ENCODE assay signal across 34 cellular contexts in the genomic region with DNA sequence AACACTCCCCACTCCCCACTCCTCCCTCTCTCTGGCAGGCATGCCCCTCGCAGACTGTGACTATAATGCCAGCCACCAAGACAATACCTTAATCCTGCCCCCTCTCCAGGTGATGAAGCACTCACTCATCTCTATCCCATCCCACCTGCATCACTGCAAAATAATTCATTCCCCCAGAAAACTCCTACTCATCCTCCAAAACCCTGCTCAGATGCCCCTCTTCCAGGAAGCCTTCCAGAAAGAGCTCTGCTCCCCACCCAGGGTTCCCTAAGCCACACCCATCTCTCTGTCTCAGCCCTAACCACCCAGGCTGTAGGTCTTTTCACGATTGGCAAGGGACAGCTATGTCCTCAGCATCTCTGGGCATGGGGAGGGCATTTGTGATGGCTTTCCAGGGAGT. TPM values are rescaled to one million over a fixed set of nuclear protein-coding genes. Genes with fewer than 3 reads are reported as not detected.
"Had no signal": no experiment of that assay in that cellular context is flagged by ENCODE, and none has a peak within 500 bp of the region (broad histone marks: within the 10 kb centered on the region; RNA-seq: fewer than 3 reads in every experiment).

No MANE protein-coding gene starts in this region.

- H3K27me3 ChIP-seq: ovary had no signal

- H3K9me3 ChIP-seq: esophagus muscularis mucosa, gastroesophageal sphincter, heart left ventricle, ovary, psoas muscle, suprapubic skin, transverse colon, upper lobe of right lung, uterus had no signal

- H3K27ac ChIP-seq: coronary artery, esophagus muscularis mucosa, foreskin keratinocyte, gastroesophageal sphincter, heart left ventricle, hepatocyte, ovary, psoas muscle, skin epidermis, suprapubic skin, transverse colon, upper lobe of right lung, uterus had no signal

- H3K4me3 ChIP-seq: coronary artery, esophagus muscularis mucosa, gastroesophageal sphincter, heart left ventricle, hepatocyte, lung, ovary, psoas muscle, skin epidermis, suprapubic skin, transverse colon, upper lobe of right lung, uterus had no signal

- H3K4me2 ChIP-seq: hepatocyte had no signal

- H3K4me1 ChIP-seq: esophagus muscularis mucosa, foreskin keratinocyte, gastroesophageal sphincter, heart left ventricle, psoas muscle, transverse colon, upper lobe of right lung, uterus had no signal

- DNase-seq: dermis blood vessel endothelial cell; effector memory CD4-positive, alpha-beta T cell; kidney; midbrain; naive thymus-derived CD4-positive, alpha-beta T cell; occipital lobe; ovary; posterior cingulate gyrus; psoas muscle; right cardiac atrium; stimulated activated CD4-positive, alpha-beta T cell treated with anti-CD3 and anti-CD28 coated beads, Interleukin-15, amount 100 ng/mL, for 24 hours; stimulated activated CD4-positive, alpha-beta T cell treated with anti-CD3 and anti-CD28 coated beads, Interleukin-2, amount 100 ng/mL, for 48 hours; stimulated activated CD8-positive, alpha-beta memory T cell treated with anti-CD3 and anti-CD28 coated beads, Interleukin-4, amount 100 ng/mL, for 48 hours; stimulated activated naive CD4-positive, alpha-beta T cell; stimulated activated naive CD8-positive, alpha-beta T cell treated with anti-CD3 and anti-CD28 coated beads, Interleukin-15, amount 100 ng/mL, for 72 hours; transverse colon; upper lobe of right lung; uterus had no signal

- H3K36me3 ChIP-seq: esophagus muscularis mucosa, gastroesophageal sphincter, heart left ventricle, ovary, suprapubic skin, transverse colon, upper lobe of right lung, uterus had no signal

- H2AFZ ChIP-seq: hepatocyte had no signal

RNA-seq across cellular contexts. Expression of gene NR5A1, which starts 17.2 kb away (rescaled TPM):
- total RNA-seq: dermis blood vessel endothelial cell, endothelial cell of umbilical vein, epithelial cell of proximal tubule, fibroblast of lung, foreskin keratinocyte, gastroesophageal sphincter, heart left ventricle, kidney, liver, renal cortical epithelial cell, right cardiac atrium, suprapubic skin, transverse colon, upper lobe of right lung had no signal
- polyA plus RNA-seq: endothelial cell of umbilical vein; fibroblast of lung; foreskin keratinocyte; liver; naive thymus-derived CD4-positive, alpha-beta T cell; right cardiac atrium had no signal

RNA-seq across cellular contexts. Expression of gene ADGRD2, which starts 39.7 kb away (rescaled TPM):
- total RNA-seq: dermis blood vessel endothelial cell; endothelial cell of umbilical vein; epithelial cell of proximal tubule; esophagus muscularis mucosa; fibroblast of lung; gastroesophageal sphincter; heart left ventricle; hepatocyte; kidney; left lobe of liver; liver; lung; mucosa of gallbladder; naive thymus-derived CD4-positive, alpha-beta T cell; occipital lobe; ovary; psoas muscle; renal cortical epithelial cell; transverse colon; upper lobe of right lung had no signal
- polyA plus RNA-seq: endothelial cell of umbilical vein; fibroblast of lung; heart left ventricle; hepatocyte; liver; lung; naive thymus-derived CD4-positive, alpha-beta T cell; ovary; psoas muscle had no signal
